ENCODE assay signal across 8 cellular contexts in the genomic region with DNA sequence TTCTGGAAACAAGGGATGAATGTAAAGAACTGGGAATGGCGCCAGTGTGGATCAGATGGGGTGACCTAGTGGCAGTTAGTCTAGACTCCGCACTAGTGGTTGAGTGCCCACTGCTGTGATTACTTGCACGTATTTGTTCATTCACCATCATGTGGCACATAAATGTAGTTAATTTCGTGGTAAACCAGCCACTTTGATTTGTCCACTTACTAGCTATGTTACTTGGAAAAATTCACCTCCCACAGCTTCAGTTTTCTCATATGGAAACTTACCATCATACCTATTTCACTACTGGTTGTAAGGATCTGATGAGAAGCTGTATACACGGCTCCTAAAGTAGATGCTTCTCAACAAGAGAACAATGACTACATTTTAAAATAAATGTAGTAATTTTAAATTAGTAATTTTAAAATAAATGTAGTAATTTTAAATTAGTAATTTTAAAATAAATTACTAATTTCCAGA. TPM values are rescaled to one million over a fixed set of nuclear protein-coding genes. Genes with fewer than 3 reads are reported as not detected.
DNase-seq lines count a peak whose midpoint lies in the region; ATAC-seq, FAIRE-seq and TF ChIP-seq lines count a peak whose summit lies in the region.

No MANE protein-coding gene starts in this region.

- TF ChIP-seq POLR2A in A549 (IDR thresholded peaks at IDR 0.05; ENCODE audit: low read length), result no peak
- no peak for TF ChIP-seq POLR2A in vagina (IDR thresholded peaks at IDR 0.05)

- no peaks in the 10 kb centered on the region for H3K36me3 Mint-ChIP-seq in activated naive CD8-positive, alpha-beta T cell treated with anti-CD3 and anti-CD28 coated beads, Interleukin-2, amount 50 U/mL, for 24 hours (ENCODE audit: low read depth)

- TF ChIP-seq EP300 in A549 (IDR thresholded peaks at IDR 0.05), result no peak

- H3K4me1 Mint-ChIP-seq in activated naive CD8-positive, alpha-beta T cell treated with anti-CD3 and anti-CD28 coated beads, Interleukin-2, amount 50 U/mL, for 24 hours, result peaks cover 30% of the 10 kb centered on the region

- POLR2A ChIA-PET in A549 (lab: Yijun Ruan, JAX), result no interaction called here

- no peaks in the 10 kb centered on the region for H3K9me3 Mint-ChIP-seq in activated naive CD8-positive, alpha-beta T cell treated with anti-CD3 and anti-CD28 coated beads, Interleukin-2, amount 50 U/mL, for 24 hours

- no peaks in the 10 kb centered on the region for H3K9me3 ChIP-seq in A549
- no peaks in the 10 kb centered on the region for H3K9me3 ChIP-seq in lower lobe of right lung
- no peaks in the 10 kb centered on the region for H3K9me3 ChIP-seq in vagina

- H3K4me2 ChIP-seq in A549, result peak overlapping the region; percentile 72

- H3K4me1 ChIP-seq in A549 (peaks cover 14% of the 10 kb centered on the region; the same call in 2 of the 3 replicates), lower lobe of right lung (peaks cover 8% of the 10 kb centered on the region), vagina (peaks cover 7% of the 10 kb centered on the region)

- peak; percentile 92 for FAIRE-seq in A549 (lab: Jason Lieb, UNC)

- ATAC-seq in A549 (no peak), GM21576 (IDR thresholded peaks at IDR 0.05; ENCODE audit: unreplicated experiment) (peak; percentile 2), lower lobe of right lung (no peak)
- ATAC-seq in activated naive CD8-positive, alpha-beta T cell treated with anti-CD3 and anti-CD28 coated beads, Interleukin-2, amount 50 U/mL, for 24 hours, result peak; percentile 35

- no peak for TF ChIP-seq RAD21 in A549 (conservative IDR thresholded peaks at IDR 0.05 in 1 of 2, IDR thresholded peaks at IDR 0.05 in 1 of 2)

- peak overlapping the region; percentile 87 to 90 for H3K27ac ChIP-seq in A549
- peak overlapping the region; percentile 83 for H3K27ac ChIP-seq in lower lobe of right lung
- H3K27ac ChIP-seq in vagina, result peak overlapping the region; percentile 83

- CTCF ChIA-PET in A549 (lab: Yijun Ruan, JAX), result no interaction called here

- intact Hi-C loops in lower lobe of right lung (cut with DNase I), result no loop called here
- intact Hi-C loops in vagina (cut with DNase I), result loop anchor here (5.0 kb wide), 1 partner anchor 375 kb away; the partner anchor contains the start of gene SRPX

- H3K36me3 ChIP-seq in lower lobe of right lung (no peaks in the 10 kb centered on the region), vagina (no peaks in the 10 kb centered on the region)

- peak overlapping the region; percentile 90 for H3K27ac Mint-ChIP-seq in activated naive CD8-positive, alpha-beta T cell treated with anti-CD3 and anti-CD28 coated beads, Interleukin-2, amount 50 U/mL, for 24 hours

- H3K27me3 ChIP-seq in lower lobe of right lung (ENCODE audit: low read depth), result no peaks in the 10 kb centered on the region
- no peaks in the 10 kb centered on the region for H3K27me3 ChIP-seq in vagina

- peak overlapping the region; percentile 75 for H3K4me3 Mint-ChIP-seq in activated naive CD8-positive, alpha-beta T cell treated with anti-CD3 and anti-CD28 coated beads, Interleukin-2, amount 50 U/mL, for 24 hours

- H3K4me3 ChIP-seq in A549 (peak overlapping the region; percentile 89), lower lobe of right lung (peak overlapping the region; percentile 69), vagina (peak overlapping the region; percentile 56 to 77)

- 10% methylated on average over 5 of the region's 5 CpGs for WGBS in A549 (ENCODE audit: missing lambda C conversion rate)

- DNase-seq in A549 (ENCODE audit: low read depth in 1 of 2, low spot score in 1 of 2), result no peak
- no peak for DNase-seq in activated naive CD8-positive, alpha-beta T cell treated with anti-CD3 and anti-CD28 coated beads, Interleukin-2, amount 50 U/mL, for 24 hours
- no peak for DNase-seq in lower lobe of right lung
- no peak for DNase-seq in vagina (ENCODE audit: extremely low spot score in 2 of 2)
- DNase-seq in NCI-H345 (lab: John Stamatoyannopoulos, UW), result no peak
- no peak for DNase-seq in NCI-H1436 treated with DMSO at 0.1 percent for 48 hours (lab: John Stamatoyannopoulos, UW)
- DNase-seq in 8988T, result no peak

- H3K27me3 Mint-ChIP-seq in activated naive CD8-positive, alpha-beta T cell treated with anti-CD3 and anti-CD28 coated beads, Interleukin-2, amount 50 U/mL, for 24 hours, result peaks cover 4% of the 10 kb centered on the region

- no peak for TF ChIP-seq CTCF in A549 (IDR thresholded peaks at IDR 0.05)
- no peak for TF ChIP-seq CTCF in lower lobe of right lung (IDR thresholded peaks at IDR 0.05)
- TF ChIP-seq CTCF in vagina (IDR thresholded peaks at IDR 0.05), result no peak

TF ChIP-seq in A549, 52 proteins besides CTCF, POLR2A, EP300 and RAD21:
- TF ChIP-seq PHF8 (IDR thresholded peaks at IDR 0.05; ENCODE audit: borderline replicate concordance, low read depth), result no peak
- peak in 1 of 2 experiments; percentile 20; a peak in 1 of 5 replicates for TF ChIP-seq JUN (IDR thresholded peaks at IDR 0.05)

RNA-seq across cellular contexts. Expression of gene DYNLT3, which starts 0.4 kb away (rescaled TPM):
- polyA plus RNA-seq in A549 (2011; rRNA removed), result 23.2 and 26.8 TPM in 2 replicates
- polyA plus RNA-seq in A549 (2012; cell fraction: cytosol; rRNA removed), result 3.9 and 4.6 TPM in 2 replicates
- polyA plus RNA-seq in A549 (2012; cell fraction: nucleus; rRNA removed), result 1.1 and 2.3 TPM in 2 replicates
- 22.8 to 27.3 TPM (median 27.1 TPM) in 3 replicates for polyA plus RNA-seq in A549 (2017; fragmentation: RNase III; extraction: RNeasy Plus Mini Kit Qiagen cat#74134 plus additional on column Dnase treatment)
- polyA minus RNA-seq in A549 (2011; rRNA and poly(A)+ RNA removed), result 7.0 and 12.1 TPM in 2 replicates
- total RNA-seq in lower lobe of right lung, result 27.2 TPM
- total RNA-seq in vagina, result 18.7 TPM

Comparison
In these comparisons a context has a peak if more than half of its experiments do, and no peak if none do; other contexts are left out.
1. ATAC-seq: peak in GM21576 (single experiment) and activated naive CD8-positive, alpha-beta T cell treated with anti-CD3 and anti-CD28 coated beads, Interleukin-2, amount 50 U/mL, for 24 hours (single experiment); none in A549 (0 of 2) and lower lobe of right lung (0 of 2).
2. Peak in every context shown above with its lines, with median percentiles within 50 percentile points of each other: H3K27ac ChIP-seq and H3K4me3 ChIP-seq.